In genomic region chr20:10670521-10671220, GRCh38 we compare ENCODE assay signal across 8 cellular contexts. TPM values are rescaled to one million over a fixed set of nuclear protein-coding genes. Genes with fewer than 3 reads are reported as not detected.
DNase-seq lines count a peak whose midpoint lies in the region; ATAC-seq and TF ChIP-seq lines count a peak whose summit lies in the region.

No MANE protein-coding gene starts in this region.

- no peaks in the 10 kb centered on the region for H3K9me3 ChIP-seq in right atrium auricular region

- H3K4me1 ChIP-seq in right atrium auricular region, result peaks cover 0 to 68% of the 10 kb centered on the region in 2 donors

- ATAC-seq in left ventricle myocardium superior, result no peak
- ATAC-seq in HG03469 (IDR thresholded peaks at IDR 0.05; ENCODE audit: unreplicated experiment), result peak; percentile 27
- no peak for ATAC-seq in central memory CD8-positive, alpha-beta T cell (replicated peaks; ENCODE audit: extremely low read depth, poor library complexity, severe bottlenecking)
- ATAC-seq in activated CD4-positive, alpha-beta T cell treated with anti-CD3 and anti-CD28 coated beads for 36 hours, result no peak

- no peaks in the 10 kb centered on the region for H3K27me3 ChIP-seq in right atrium auricular region

- peaks cover 5% of the 10 kb centered on the region for H3K36me3 Mint-ChIP-seq in central memory CD8-positive, alpha-beta T cell (ENCODE audit: insufficient read depth)
- peaks cover 54% of the 10 kb centered on the region for H3K36me3 Mint-ChIP-seq in nephron (ENCODE audit: low read depth)
- H3K36me3 Mint-ChIP-seq in activated CD4-positive, alpha-beta T cell treated with anti-CD3 and anti-CD28 coated beads for 36 hours (ENCODE audit: low read depth), result no peaks in the 10 kb centered on the region

- H3K4me1 Mint-ChIP-seq in central memory CD8-positive, alpha-beta T cell, result peaks cover 13% of the 10 kb centered on the region
- peaks cover 62% of the 10 kb centered on the region for H3K4me1 Mint-ChIP-seq in nephron
- peaks cover 21% of the 10 kb centered on the region for H3K4me1 Mint-ChIP-seq in activated CD4-positive, alpha-beta T cell treated with anti-CD3 and anti-CD28 coated beads for 36 hours

- H3K36me3 ChIP-seq in right atrium auricular region, result peaks cover 13% of the 10 kb centered on the region

- intact Hi-C loops in left ventricle myocardium superior (cut with micrococcal nuclease), result loop anchor here (10.0 kb wide), 1 partner anchor 534 kb away; no protein-coding TSS in a partner anchor
- intact Hi-C loops in activated CD4-positive, alpha-beta T cell treated with anti-CD3 and anti-CD28 coated beads for 36 hours (cut with DNase I, micrococcal nuclease), result loop anchor here (5.0 kb wide), 5 partner anchors 118 to 1222 kb away; no protein-coding TSS in a partner anchor

- POLR2A ChIA-PET in activated CD4-positive, alpha-beta T cell treated with anti-CD3 and anti-CD28 coated beads for 36 hours (lab: Charles Lee), result no interaction called here

- CTCF ChIA-PET in activated CD4-positive, alpha-beta T cell treated with anti-CD3 and anti-CD28 coated beads for 36 hours (lab: Charles Lee), result interaction anchor here (0.7 kb wide), 1 partner anchor 14 kb away, joined by 3 read pairs; no protein-coding TSS in a partner anchor

- peak overlapping the region; percentile 87 to 94 for H3K4me3 ChIP-seq in right atrium auricular region

- peak overlapping the region; percentile 58 for H3K4me3 Mint-ChIP-seq in central memory CD8-positive, alpha-beta T cell
- H3K4me3 Mint-ChIP-seq in nephron, result peak overlapping the region; percentile 86 to 91 (median 87)
- no peak overlapping the region for H3K4me3 Mint-ChIP-seq in activated CD4-positive, alpha-beta T cell treated with anti-CD3 and anti-CD28 coated beads for 36 hours

- no peak overlapping the region for H3K27ac Mint-ChIP-seq in central memory CD8-positive, alpha-beta T cell (ENCODE audit: low read depth)
- H3K27ac Mint-ChIP-seq in nephron, result peak overlapping the region; percentile 93 to 96 (median 95)
- no peak overlapping the region for H3K27ac Mint-ChIP-seq in activated CD4-positive, alpha-beta T cell treated with anti-CD3 and anti-CD28 coated beads for 36 hours

- H3K27ac ChIP-seq in right atrium auricular region, result peak overlapping the region; percentile 98

- H3K27me3 Mint-ChIP-seq in central memory CD8-positive, alpha-beta T cell, result peaks cover 76% of the 10 kb centered on the region
- H3K27me3 Mint-ChIP-seq in nephron (ENCODE audit: low read depth), result no peaks in the 10 kb centered on the region
- H3K27me3 Mint-ChIP-seq in activated CD4-positive, alpha-beta T cell treated with anti-CD3 and anti-CD28 coated beads for 36 hours, result peaks cover 52% of the 10 kb centered on the region

- TF ChIP-seq CTCF in right atrium auricular region (IDR thresholded peaks at IDR 0.05), result no peak
- no peak for TF ChIP-seq CTCF in nephron (IDR thresholded peaks at IDR 0.05; ENCODE audit: unreplicated experiment in 3 of 3)

- no peak for DNase-seq in right atrium auricular region (ENCODE audit: low spot score)
- no peak for DNase-seq in left ventricle myocardium superior
- DNase-seq in central memory CD8-positive, alpha-beta T cell (ENCODE audit: low spot score in 2 of 2), result no peak
- no peak for DNase-seq in activated CD4-positive, alpha-beta T cell treated with anti-CD3 and anti-CD28 coated beads for 36 hours
- no peak for DNase-seq in NCI-H1694 treated with DMSO at 0.1 percent for 48 hours (lab: John Stamatoyannopoulos, UW)
- DNase-seq in DMS 273 treated with DMSO at 0.1 percent for 48 hours (lab: John Stamatoyannopoulos, UW), result no peak

- H3K9me3 Mint-ChIP-seq in central memory CD8-positive, alpha-beta T cell, result no peaks in the 10 kb centered on the region
- no peaks in the 10 kb centered on the region for H3K9me3 Mint-ChIP-seq in nephron
- H3K9me3 Mint-ChIP-seq in activated CD4-positive, alpha-beta T cell treated with anti-CD3 and anti-CD28 coated beads for 36 hours (ENCODE audit: low read depth), result no peaks in the 10 kb centered on the region

RNA-seq across cellular contexts. Expression of gene JAG1, which starts 3.1 kb away (rescaled TPM):
- total RNA-seq in right atrium auricular region, result 10 to 100 TPM; 30.9 to 32.8 TPM
- 17.0 TPM for total RNA-seq in left ventricle myocardium superior
- total RNA-seq in activated CD4-positive, alpha-beta T cell treated with anti-CD3 and anti-CD28 coated beads for 36 hours, result under 1 TPM; 0.30 to 0.44 TPM

Comparison
In these comparisons a context has a peak if more than half of its experiments do, and no peak if none do; other contexts are left out.
1. H3K27ac Mint-ChIP-seq: peak in nephron (3 of 3); none in central memory CD8-positive, alpha-beta T cell (single experiment) and activated CD4-positive, alpha-beta T cell treated with anti-CD3 and anti-CD28 coated beads for 36 hours (single experiment).
2. RNA of gene JAG1, which starts 3.1 kb away (total RNA-seq): 30.9 to 32.8 TPM in right atrium auricular region and 17.0 TPM in left ventricle myocardium superior (single experiment); 0.30 to 0.44 TPM in activated CD4-positive, alpha-beta T cell treated with anti-CD3 and anti-CD28 coated beads for 36 hours; every median in the first group is over 10 times any median in the second.